Comparison of ENCODE assay signal across 25 cellular contexts in the genomic region with DNA sequence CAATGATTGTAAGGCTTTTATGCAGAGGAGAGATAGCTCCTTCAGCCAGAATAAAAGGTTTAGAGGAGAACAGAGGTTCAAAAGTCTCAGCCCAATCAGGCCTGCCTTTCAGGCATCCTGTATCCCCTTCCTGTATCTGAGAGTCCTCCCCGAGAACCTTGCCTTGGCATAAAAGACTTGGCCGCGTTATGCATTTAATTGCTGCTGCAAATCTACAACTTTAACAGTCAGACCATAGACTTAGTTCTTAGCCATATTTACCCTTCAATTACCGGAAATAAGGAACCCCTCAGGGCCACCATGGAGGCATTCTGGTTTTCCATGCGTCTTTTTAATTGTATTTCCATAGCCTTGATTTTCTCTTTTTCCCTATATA. TPM values are rescaled to one million over a fixed set of nuclear protein-coding genes. Genes with fewer than 3 reads are reported as not detected.
DNase-seq lines count a peak whose midpoint lies in the region; ATAC-seq and TF ChIP-seq lines count a peak whose summit lies in the region.
"Had no signal": no experiment of that assay in that cellular context is flagged by ENCODE, and none has a peak within 500 bp of the region (broad histone marks: within the 10 kb centered on the region; RNA-seq: fewer than 3 reads in every experiment).

No MANE protein-coding gene starts in this region.

- H3K27me3 ChIP-seq in AG04450 (ENCODE audit: control insufficient read depth, insufficient read depth, low read length) = no peaks in the 10 kb centered on the region
- H3K27me3 ChIP-seq: BLaER1 treated with 17β-estradiol and CSF1 and Interleukin-3, amounts not matched to agents 10 nM and 100 nM; colonic mucosa; MG63 had no signal

- peaks cover 16% of the 10 kb centered on the region; the same call in 1 of the 2 replicates for H3K9me3 ChIP-seq in AG04450 (ENCODE audit: control insufficient read depth, insufficient read depth, low read length)
- H3K9me3 ChIP-seq: colonic mucosa, MG63 had no signal

- no peak overlapping the region for H3K4me3 Mint-ChIP-seq in activated naive CD4-positive, alpha-beta T cell treated with anti-CD3 and anti-CD28 coated beads, Interleukin-2, amount 10 ng/mL, durations not matched to agents 7 days and 5 days
- H3K4me3 Mint-ChIP-seq: activated CD8-positive, alpha-beta T cell treated with anti-CD3 and anti-CD28 coated beads for 36 hours; stimulated activated memory B cell treated with anti-CD40 and anti-IgM and Interleukin-4, amounts not matched to agents 10 μg/mL and 1 μg/mL and 100 μg/mL, for 72 hours had no signal

- ATAC-seq in omental fat pad (ENCODE audit: low FRiP score) (peak; percentile 3), GM18520 (IDR thresholded peaks at IDR 0.05; ENCODE audit: unreplicated experiment) (no peak), HG02678 (IDR thresholded peaks at IDR 0.05; ENCODE audit: unreplicated experiment) (no peak)
- ATAC-seq: activated CD8-positive, alpha-beta T cell treated with anti-CD3 and anti-CD28 coated beads for 36 hours; K562; stimulated activated memory B cell treated with anti-CD40 and anti-IgM and Interleukin-4, amounts not matched to agents 10 μg/mL and 1 μg/mL and 100 μg/mL, for 72 hours had no signal

- peak overlapping the region; percentile 80 for H3K27ac ChIP-seq in AG04450 (ENCODE audit: low read depth, low read length)
- H3K27ac ChIP-seq: colonic mucosa had no signal

- TF ChIP-seq CTCF in AG04450 (IDR thresholded peaks at IDR 0.05; ENCODE audit: low read depth, low read length) (no peak), omental fat pad (IDR thresholded peaks at IDR 0.05) (no peak), foreskin fibroblast (IDR thresholded peaks at IDR 0.05; ENCODE audit: low read depth, low read length) (no peak)

- CTCF ChIA-PET in AG04450 (lab: Charles Lee) = interaction anchor here (1.4 kb wide), 1 partner anchor 18 kb away, joined by 4 read pairs; the partner anchor contains the start of gene HYI
- CTCF ChIA-PET in activated naive CD4-positive, alpha-beta T cell treated with anti-CD3 and anti-CD28 coated beads, Interleukin-2, amount 10 ng/mL, durations not matched to agents 7 days and 5 days (lab: Charles Lee) = no interaction called here

- H3K27ac Mint-ChIP-seq in activated naive CD4-positive, alpha-beta T cell treated with anti-CD3 and anti-CD28 coated beads, Interleukin-2, amount 10 ng/mL, durations not matched to agents 7 days and 5 days = no peak overlapping the region
- H3K27ac Mint-ChIP-seq: activated CD8-positive, alpha-beta T cell treated with anti-CD3 and anti-CD28 coated beads for 36 hours; stimulated activated memory B cell treated with anti-CD40 and anti-IgM and Interleukin-4, amounts not matched to agents 10 μg/mL and 1 μg/mL and 100 μg/mL, for 72 hours had no signal

- no peaks in the 10 kb centered on the region for H3K36me3 Mint-ChIP-seq in activated naive CD4-positive, alpha-beta T cell treated with anti-CD3 and anti-CD28 coated beads, Interleukin-2, amount 10 ng/mL, durations not matched to agents 7 days and 5 days
- H3K36me3 Mint-ChIP-seq: stimulated activated memory B cell treated with anti-CD40 and anti-IgM and Interleukin-4, amounts not matched to agents 10 μg/mL and 1 μg/mL and 100 μg/mL, for 72 hours had no signal

- POLR2A ChIA-PET in AG04450 (lab: Yijun Ruan, JAX) = no interaction called here

- no peaks in the 10 kb centered on the region for H3K9me3 Mint-ChIP-seq in activated naive CD4-positive, alpha-beta T cell treated with anti-CD3 and anti-CD28 coated beads, Interleukin-2, amount 10 ng/mL, durations not matched to agents 7 days and 5 days
- H3K9me3 Mint-ChIP-seq: activated CD8-positive, alpha-beta T cell treated with anti-CD3 and anti-CD28 coated beads for 36 hours; stimulated activated memory B cell treated with anti-CD40 and anti-IgM and Interleukin-4, amounts not matched to agents 10 μg/mL and 1 μg/mL and 100 μg/mL, for 72 hours had no signal

- peaks cover 4% of the 10 kb centered on the region for H3K27me3 Mint-ChIP-seq in activated naive CD4-positive, alpha-beta T cell treated with anti-CD3 and anti-CD28 coated beads, Interleukin-2, amount 10 ng/mL, durations not matched to agents 7 days and 5 days

- no peaks in the 10 kb centered on the region for H3K4me1 Mint-ChIP-seq in activated naive CD4-positive, alpha-beta T cell treated with anti-CD3 and anti-CD28 coated beads, Interleukin-2, amount 10 ng/mL, durations not matched to agents 7 days and 5 days
- H3K4me1 Mint-ChIP-seq: stimulated activated memory B cell treated with anti-CD40 and anti-IgM and Interleukin-4, amounts not matched to agents 10 μg/mL and 1 μg/mL and 100 μg/mL, for 72 hours had no signal

- no peak overlapping the region for H3K4me3 ChIP-seq in AG04450 (ENCODE audit: low read depth, low read length)
- H3K4me3 ChIP-seq in foreskin fibroblast (ENCODE audit: low read depth in 1 of 2, low read length in 2 of 2) = no peak overlapping the region
- H3K4me3 ChIP-seq: BLaER1 treated with 17β-estradiol and CSF1 and Interleukin-3, amounts not matched to agents 10 nM and 100 nM; colonic mucosa; K562; lung; MG63 had no signal

- DNase-seq in AG04450 (ENCODE audit: low read depth, low spot score) (no peak), M059J (ENCODE audit: low read depth) (peak; percentile 34), dermis blood vessel endothelial cell (peak; percentile 72), omental fat pad (ENCODE audit: low spot score) (no peak), foreskin fibroblast (no peak)
- DNase-seq in activated naive CD4-positive, alpha-beta T cell treated with anti-CD3 and anti-CD28 coated beads, Interleukin-2, amount 10 ng/mL, durations not matched to agents 7 days and 5 days = no peak
- DNase-seq: activated CD4-positive, CD25-positive, alpha-beta regulatory T cell treated with anti-CD3 and anti-CD28 coated beads, Interleukin-2, amount 50 U/mL, for 72 hours; activated CD8-positive, alpha-beta T cell treated with anti-CD3 and anti-CD28 coated beads for 36 hours; activated effector memory CD4-positive, alpha-beta T cell treated with Interleukin-2 at 50 U/mL for 16 hours; activated T-cell treated with anti-CD3 and anti-CD28 coated beads for 4 hours; colonic mucosa; glutamatergic neuron; NCI-H2107; NCI-H446; SHP77 treated with DMSO at 0.1 percent for 48 hours; stimulated activated CD4-positive, alpha-beta T cell treated with anti-CD3 and anti-CD28 coated beads, Interleukin-2, amount 100 ng/mL, for 48 hours; T-helper 1 cell had no signal

RNA-seq across cellular contexts. Expression of gene HYI, which starts 18.3 kb away (rescaled TPM):
- polyA plus RNA-seq in AG04450 (2011; rRNA removed) = 22.8 and 27.9 TPM in 2 replicates
- 13.3 and 15.6 TPM in 2 replicates for polyA minus RNA-seq in AG04450 (2011; rRNA and poly(A)+ RNA removed)
- 43.7 and 50.9 TPM in 2 replicates for total RNA-seq in M059J (2014; rRNA removed; shearing (Covaris generic))
- total RNA-seq in dermis blood vessel endothelial cell = 96.1 and 207 TPM in 2 replicates
- 10 to 100 TPM; 39.5 to 59.0 (median 53.2) TPM for total RNA-seq in omental fat pad
- total RNA-seq: OCI-LY7 had no signal

RNA-seq across cellular contexts. Expression of gene PTPRF, which starts 58.6 kb away (rescaled TPM):
- polyA plus RNA-seq in AG04450 (2011; rRNA removed) = 68.3 and 72.0 TPM in 2 replicates
- polyA minus RNA-seq in AG04450 (2011; rRNA and poly(A)+ RNA removed) = 199 and 217 TPM in 2 replicates
- 17.0 and 31.1 TPM in 2 replicates for total RNA-seq in M059J (2014; rRNA removed; shearing (Covaris generic))
- total RNA-seq in dermis blood vessel endothelial cell (108 and 353 TPM in 2 replicates), omental fat pad (100 to 1,000 TPM in 3 of 4 donors, 10 to 100 TPM in 1; 79.1 to 176 (median 139) TPM)

Comparison
In these comparisons a context has a peak if more than half of its experiments do, and no peak if none do; other contexts are left out.
1. DNase-seq: peak in M059J (single experiment) and dermis blood vessel endothelial cell (single experiment); none in AG04450 (single experiment), omental fat pad (single experiment), foreskin fibroblast (0 of 2) and activated naive CD4-positive, alpha-beta T cell treated with anti-CD3 and anti-CD28 coated beads, Interleukin-2, amount 10 ng/mL, durations not matched to agents 7 days and 5 days (single experiment).